In genomic region chr6:146857180-146857959, GRCh38 we compare ENCODE assay signal across 1 cellular context.
TF ChIP-seq lines count a peak whose summit lies in the region.

No MANE protein-coding gene starts in this region.

TF ChIP-seq in K562, 482 proteins besides CTCF, POLR2A, EP300 and RAD21 (continued from another document and continues in another):
- TF ChIP-seq SMAD3 (CRISPR knock-in tag; conservative IDR thresholded peaks at IDR 0.05) (peak; percentile 71; the same call in 1 of the 2 replicates), THAP12 (CRISPR knock-in tag; IDR thresholded peaks at IDR 0.05) (no peak), MXD1 (CRISPR knock-in tag; IDR thresholded peaks at IDR 0.05; ENCODE audit: borderline replicate concordance, poor library complexity, severe bottlenecking) (no peak), SMARCB1 (IDR thresholded peaks at IDR 0.05; ENCODE audit: insufficient read length, low read depth) (no peak), RHOXF2B (CRISPR knock-in tag; conservative IDR thresholded peaks at IDR 0.05) (peak; percentile 60; the same call in 1 of the 2 replicates), SIRT6 (IDR thresholded peaks at IDR 0.05; ENCODE audit: low read depth, low read length) (no peak), NRF1 (conservative IDR thresholded peaks at IDR 0.05 in 1 of 2, IDR thresholded peaks at IDR 0.05 in 1 of 2) (peak; percentile 79 to 84), SMAD2 (IDR thresholded peaks at IDR 0.05; ENCODE audit: low read depth, low read length) (no peak), ZNF318 (IDR thresholded peaks at IDR 0.05; ENCODE audit: borderline replicate concordance in 1 of 2, low read depth in 1 of 2) (no peak), ARID2 (IDR thresholded peaks at IDR 0.05) (peak; percentile 93), ZNF512 (tag; IDR thresholded peaks at IDR 0.05) (no peak), ARNT (IDR thresholded peaks at IDR 0.05) (no peak), ILK (tag; IDR thresholded peaks at IDR 0.05; ENCODE audit: borderline replicate concordance, low read depth) (no peak), RREB1 (CRISPR knock-in tag; IDR thresholded peaks at IDR 0.05) (peak; percentile 97), SRSF7 (optimal IDR thresholded peaks at IDR 0.05; ENCODE audit: low read depth, low read length) (no peak), ZBTB40 (IDR thresholded peaks at IDR 0.05) (no peak; the same call in 1 of the 2 replicates), ZBTB40 (CRISPR knock-in tag; IDR thresholded peaks at IDR 0.05) (no peak), GABPA (tag; conservative IDR thresholded peaks at IDR 0.05; ENCODE audit: low read depth) (0 out of 2 replicates have a peak, but pooled peaks have one; percentile 35), ZNF561 (CRISPR knock-in tag; conservative IDR thresholded peaks at IDR 0.05) (no peak; the same call in 1 of the 2 replicates), PHTF2 (CRISPR knock-in tag; IDR thresholded peaks at IDR 0.05) (peak; percentile 14; the same call in 1 of the 2 replicates), ZNF324 (CRISPR knock-in tag; IDR thresholded peaks at IDR 0.05) (no peak), GATAD2A (IDR thresholded peaks at IDR 0.05) (no peak)
